ENCODE assay signal across 18 cellular contexts in the genomic region with DNA sequence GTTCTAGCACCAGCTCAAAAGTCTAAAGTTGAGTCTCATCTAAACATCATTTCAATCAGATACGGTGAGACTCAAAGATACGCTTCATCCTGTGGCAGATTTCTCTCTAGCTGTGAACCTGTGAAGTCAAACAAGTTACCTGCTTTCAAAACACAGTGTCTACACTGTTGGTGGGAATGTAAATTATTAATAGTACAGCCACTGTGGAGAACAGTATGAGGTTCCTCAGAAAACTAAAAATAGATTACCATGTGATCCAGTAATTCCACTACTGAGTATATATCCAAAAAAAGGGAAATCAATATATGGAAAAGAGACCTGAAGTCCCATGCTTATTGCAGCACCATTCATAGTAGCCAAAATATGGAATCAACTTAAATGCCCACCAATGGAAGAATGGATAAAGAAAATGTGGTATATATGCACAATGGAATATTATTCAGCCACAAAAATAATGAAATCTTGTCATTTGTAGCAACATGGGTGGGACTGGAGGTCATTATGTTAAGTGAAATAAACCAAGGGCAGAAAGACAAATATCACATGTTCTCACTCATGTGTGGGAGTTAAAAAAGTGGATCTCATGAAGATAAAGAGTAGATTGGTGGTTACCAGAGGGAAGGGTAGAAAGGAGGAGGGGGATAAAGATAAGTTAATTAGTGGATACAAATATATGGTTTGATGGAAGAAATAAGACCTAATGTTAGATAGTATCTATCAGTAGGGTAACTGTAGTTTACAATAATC. TPM values are rescaled to one million over a fixed set of nuclear protein-coding genes. Genes with fewer than 3 reads are reported as not detected.
DNase-seq lines count a peak whose midpoint lies in the region; ATAC-seq and TF ChIP-seq lines count a peak whose summit lies in the region.
"Had no signal": no experiment of that assay in that cellular context is flagged by ENCODE, and none has a peak within 500 bp of the region (broad histone marks: within the 10 kb centered on the region; RNA-seq: fewer than 3 reads in every experiment).

No MANE protein-coding gene starts in this region.

- H3K14ac ChIP-seq in trophoblast cell (ENCODE audit: low read length) = no peak overlapping the region

- TF ChIP-seq CTCF in heart left ventricle (IDR thresholded peaks at IDR 0.05) (no peak), smooth muscle cell (IDR thresholded peaks at IDR 0.05; ENCODE audit: borderline replicate concordance, insufficient read depth, poor library complexity, severe bottlenecking) (no peak)

- H2AFZ ChIP-seq in smooth muscle cell (ENCODE audit: low read depth) (no peak overlapping the region), trophoblast cell (ENCODE audit: insufficient read depth, low read length, poor library complexity) (no peak overlapping the region)

- H3K4me1 Mint-ChIP-seq in activated T-cell treated with anti-CD3 and anti-CD28 coated beads, Interleukin-2, amount 50 U/mL, for 72 hours (ENCODE audit: low read depth) = peaks cover 34% of the 10 kb centered on the region
- peaks cover 24% of the 10 kb centered on the region for H3K4me1 Mint-ChIP-seq in memory B cell

- DNase-seq in activated T-cell treated with anti-CD3 and anti-CD28 coated beads, Interleukin-2, amount 50 U/mL, for 72 hours = no peak
- DNase-seq in activated T-cell treated with anti-CD3 and anti-CD28 coated beads, Interleukin-2, amount 50 U/mL, for 48 hours = no peak
- DNase-seq in heart left ventricle = no peak
- DNase-seq in memory B cell (ENCODE audit: low spot score in 2 of 2) = no peak
- no peak for DNase-seq in smooth muscle cell (lab: John Stamatoyannopoulos, UW; ENCODE audit: unreplicated experiment)
- DNase-seq in NCI-H2107 (lab: John Stamatoyannopoulos, UW) = no peak
- no peak for DNase-seq in trophoblast cell
- no peak for DNase-seq in NCI-H524 treated with DMSO at 0.1 percent for 48 hours (lab: John Stamatoyannopoulos, UW)
- DNase-seq: 8988T; BE2C; CD8-positive, alpha-beta T cell; DMS79; H7; NCI-H187 treated with DMSO at 0.1 percent for 48 hours; NCI-H446 treated with DMSO at 0.1 percent for 48 hours; SHP77 had no signal

- ATAC-seq in activated T-cell treated with anti-CD3 and anti-CD28 coated beads, Interleukin-2, amount 50 U/mL, for 72 hours (replicated peaks in 1 of 2) = no peak
- peak; percentile 66 to 76 (median 69) for ATAC-seq in heart left ventricle
- ATAC-seq in memory B cell (ENCODE audit: low read depth) = no peak
- ATAC-seq: CD8-positive, alpha-beta T cell; Panc1 had no signal

- TF ChIP-seq POLR2A in heart left ventricle (IDR thresholded peaks at IDR 0.05) = no peak

- H2BK12ac ChIP-seq in trophoblast cell (ENCODE audit: low read length) = no peak overlapping the region

- H3K4me2 ChIP-seq in smooth muscle cell = no peak overlapping the region
- H3K4me2 ChIP-seq in trophoblast cell (ENCODE audit: low read length) = no peak overlapping the region

- H3K4me3 Mint-ChIP-seq in activated T-cell treated with anti-CD3 and anti-CD28 coated beads, Interleukin-2, amount 50 U/mL, for 72 hours = no peak overlapping the region
- no peak overlapping the region for H3K4me3 Mint-ChIP-seq in memory B cell
- H3K4me3 Mint-ChIP-seq: CD8-positive, alpha-beta T cell had no signal

- peaks cover 72% of the 10 kb centered on the region for H4K20me1 ChIP-seq in smooth muscle cell (ENCODE audit: low read depth)

- no peak overlapping the region for H2AK5ac ChIP-seq in trophoblast cell (ENCODE audit: low read length)

- H4K8ac ChIP-seq in trophoblast cell (ENCODE audit: low read depth, low read length) = no peak overlapping the region

- no peak overlapping the region for H3K18ac ChIP-seq in trophoblast cell (ENCODE audit: low read length)

- no peaks in the 10 kb centered on the region for H3K27me3 Mint-ChIP-seq in activated T-cell treated with anti-CD3 and anti-CD28 coated beads, Interleukin-2, amount 50 U/mL, for 72 hours (ENCODE audit: low read depth)
- H3K27me3 Mint-ChIP-seq in memory B cell = no peaks in the 10 kb centered on the region

- H3K4me1 ChIP-seq in heart left ventricle (peaks cover 6 to 68% (median 36%) of the 10 kb centered on the region in 12 donors), smooth muscle cell (ENCODE audit: low read depth) (no peaks in the 10 kb centered on the region), trophoblast cell (ENCODE audit: control insufficient read depth in 1 of 2, insufficient read depth in 2 of 2, low read length in 2 of 2) (peaks cover 0 to 2% of the 10 kb centered on the region in 2 experiments)
- H3K4me1 ChIP-seq: BE2C had no signal

- intact Hi-C loops in heart left ventricle (cut with DNase I) = no loop called here

- H3F3A ChIP-seq in smooth muscle cell (ENCODE audit: low read depth) = no peaks in the 10 kb centered on the region

- no peaks in the 10 kb centered on the region for H3K9me3 ChIP-seq in heart left ventricle
- H3K9me3 ChIP-seq in smooth muscle cell (replicated peaks; ENCODE audit: low read depth) = no peaks in the 10 kb centered on the region
- H3K9me3 ChIP-seq in trophoblast cell (ENCODE audit: insufficient read depth, low read depth, low read length) = no peaks in the 10 kb centered on the region
- H3K9me3 ChIP-seq: BE2C had no signal

- no peak overlapping the region for H2BK5ac ChIP-seq in trophoblast cell (ENCODE audit: low read depth, low read length, poor library complexity)

- H3K36me3 ChIP-seq in heart left ventricle = peaks cover 0 to 9% (median 0%) of the 10 kb centered on the region in 9 donors
- H3K36me3 ChIP-seq in smooth muscle cell (ENCODE audit: low read depth) = no peaks in the 10 kb centered on the region
- H3K36me3 ChIP-seq in trophoblast cell (ENCODE audit: control insufficient read depth in 1 of 2, insufficient read depth in 2 of 2, low read length in 2 of 2) = peaks cover 0 to 2% of the 10 kb centered on the region in 2 experiments
- H3K36me3 ChIP-seq: BE2C had no signal

- no peak overlapping the region for H4K12ac ChIP-seq in trophoblast cell (ENCODE audit: low read depth, low read length)

- H3K4me3 ChIP-seq in heart left ventricle = no peak overlapping the region
- H3K4me3 ChIP-seq in smooth muscle cell = no peak overlapping the region
- no peak overlapping the region for H3K4me3 ChIP-seq in trophoblast cell (ENCODE audit: low read depth, low read length)

- H3K27ac ChIP-seq in heart left ventricle = peak overlapping the region in 8 of 12 donors; percentile 22 to 63 (median 50)
- peak overlapping the region; percentile 43 for H3K27ac ChIP-seq in smooth muscle cell (ENCODE audit: low read depth)
- no peak overlapping the region for H3K27ac ChIP-seq in trophoblast cell (ENCODE audit: low read depth, low read length)
- H3K27ac ChIP-seq: HL-60 had no signal

- H3K79me1 ChIP-seq in trophoblast cell (ENCODE audit: low read length) = no peaks in the 10 kb centered on the region

- H3K27me3 ChIP-seq in heart left ventricle (no peaks in the 10 kb centered on the region), smooth muscle cell (ENCODE audit: low read depth) (no peaks in the 10 kb centered on the region), trophoblast cell (ENCODE audit: insufficient read depth, low read length) (no peaks in the 10 kb centered on the region)
- H3K27me3 ChIP-seq: BE2C had no signal

- peaks cover 71% of the 10 kb centered on the region for H3K79me2 ChIP-seq in smooth muscle cell (ENCODE audit: low read depth)
- H3K79me2 ChIP-seq in trophoblast cell (ENCODE audit: control insufficient read depth, insufficient read depth, low read length, poor library complexity) = no peaks in the 10 kb centered on the region

- WGBS in heart left ventricle, 4 donors = 68 to 78% (median 72%) methylated on average over 2 of the region's 2 CpGs
- WGBS in smooth muscle cell (ENCODE audit: low lambda C conversion rate) = 98% methylated on average over 2 of the region's 2 CpGs
- no CpG with 5 or more reads among the region's 2 CpGs for WGBS in trophoblast cell (ENCODE audit: extremely low coverage, insufficient coverage, insufficient read length)

- H3K36me3 Mint-ChIP-seq in activated T-cell treated with anti-CD3 and anti-CD28 coated beads, Interleukin-2, amount 50 U/mL, for 72 hours (ENCODE audit: insufficient read depth in 2 of 2) = peaks cover 1 to 2% of the 10 kb centered on the region in 2 donors
- H3K36me3 Mint-ChIP-seq in memory B cell = peaks cover 5% of the 10 kb centered on the region

- H4K91ac ChIP-seq in trophoblast cell (ENCODE audit: low read depth, low read length) = no peak overlapping the region

- H3K9me3 Mint-ChIP-seq in activated T-cell treated with anti-CD3 and anti-CD28 coated beads, Interleukin-2, amount 50 U/mL, for 72 hours = no peaks in the 10 kb centered on the region
- no peaks in the 10 kb centered on the region for H3K9me3 Mint-ChIP-seq in memory B cell
- H3K9me3 Mint-ChIP-seq: CD8-positive, alpha-beta T cell had no signal

- H3K27ac Mint-ChIP-seq in activated T-cell treated with anti-CD3 and anti-CD28 coated beads, Interleukin-2, amount 50 U/mL, for 72 hours = peak overlapping the region; percentile 16
- peak overlapping the region; percentile 0 for H3K27ac Mint-ChIP-seq in memory B cell

- H3K23ac ChIP-seq in trophoblast cell (ENCODE audit: low read length) = no peak overlapping the region

- no peak overlapping the region for H3K4ac ChIP-seq in trophoblast cell (ENCODE audit: low read depth, low read length)

- H3K9ac ChIP-seq in smooth muscle cell (ENCODE audit: low read depth) (no peak overlapping the region), trophoblast cell (ENCODE audit: low read length) (no peak overlapping the region)

- H2BK120ac ChIP-seq in trophoblast cell (ENCODE audit: insufficient read depth, low read length, poor library complexity) = no peak overlapping the region

RNA-seq across cellular contexts. Expression of a gene that starts 11.7 kb away (rescaled TPM):
- total RNA-seq in activated T-cell treated with anti-CD3 and anti-CD28 coated beads, Interleukin-2, amount 50 U/mL, for 72 hours = 10 to 100 TPM; 21.0 to 23.6 TPM
- total RNA-seq in heart left ventricle (100 to 1,000 TPM in 7 of 9 donors, 10 to 100 TPM in 2; 91.6 to 137 (median 107) TPM), smooth muscle cell (28.5 and 35.1 TPM in 2 replicates)
- polyA plus RNA-seq in heart left ventricle (10 to 100 TPM; 34.8 to 41.2 TPM), smooth muscle cell (7.0 and 7.6 TPM in 2 replicates)
- 18.4 and 19.9 TPM in 2 replicates for polyA plus RNA-seq in trophoblast cell (2013)

RNA-seq across cellular contexts. Expression of a gene that starts 14.2 kb away (rescaled TPM):
- 100 to 1,000 TPM in 1 of 2 donors, 10 to 100 TPM in 1; 84.0 to 110 TPM for total RNA-seq in activated T-cell treated with anti-CD3 and anti-CD28 coated beads, Interleukin-2, amount 50 U/mL, for 72 hours
- total RNA-seq in heart left ventricle (10 to 100 TPM; 50.8 to 73.5 (median 69.5) TPM), smooth muscle cell (72.5 and 84.0 TPM in 2 replicates)
- polyA plus RNA-seq in heart left ventricle (100 to 1,000 TPM in 1 of 2 donors, 10 to 100 TPM in 1; 71.0 to 120 TPM), smooth muscle cell (79.8 and 80.5 TPM in 2 replicates)
- 69.4 and 70.3 TPM in 2 replicates for polyA plus RNA-seq in trophoblast cell (2013)

RNA-seq across cellular contexts. Expression of a gene that starts 40.2 kb away (rescaled TPM):
- total RNA-seq in activated T-cell treated with anti-CD3 and anti-CD28 coated beads, Interleukin-2, amount 50 U/mL, for 72 hours = 10 to 100 TPM; 65.9 to 75.0 TPM
- total RNA-seq in heart left ventricle (10 to 100 TPM; 37.4 to 60.6 (median 53.9) TPM), smooth muscle cell (95.8 and 99.1 TPM in 2 replicates)
- polyA plus RNA-seq in heart left ventricle (10 to 100 TPM; 42.7 to 94.0 TPM), smooth muscle cell (91.5 and 132 TPM in 2 replicates)
- polyA plus RNA-seq in trophoblast cell (2013) = 135 and 138 TPM in 2 replicates

Comparison
In these comparisons a context has a peak if more than half of its experiments do, and no peak if none do; other contexts are left out.
1. ATAC-seq: peak in heart left ventricle (4 of 4); none in activated T-cell treated with anti-CD3 and anti-CD28 coated beads, Interleukin-2, amount 50 U/mL, for 72 hours (0 of 2) and memory B cell (single experiment).